ENCODE assay signal across 11 cellular contexts in the genomic region with DNA sequence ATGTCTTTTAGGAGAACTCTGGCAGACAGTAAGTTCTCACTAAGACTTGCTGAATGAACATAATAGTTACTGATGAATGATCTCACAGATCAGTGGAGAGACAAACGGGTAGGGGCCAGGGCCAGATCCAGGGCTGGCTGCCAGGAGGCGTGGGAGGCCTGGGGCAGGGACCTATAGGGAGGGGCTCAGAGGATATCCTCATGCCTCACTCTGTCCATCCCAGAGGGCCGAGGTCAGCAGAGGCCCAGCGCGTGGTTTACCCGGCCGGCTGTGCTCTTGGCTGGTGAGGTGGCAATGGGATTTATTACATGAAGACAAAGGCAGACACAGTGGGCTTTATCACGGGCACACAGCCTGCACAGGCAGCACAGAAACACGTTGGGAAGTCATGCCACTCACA.
DNase-seq lines count a peak whose midpoint lies in the region; ATAC-seq and TF ChIP-seq lines count a peak whose summit lies in the region.
"Had no signal": no experiment of that assay in that cellular context is flagged by ENCODE, and none has a peak within 500 bp of the region (broad histone marks: within the 10 kb centered on the region; RNA-seq: fewer than 3 reads in every experiment).

No MANE protein-coding gene starts in this region.

- no peak overlapping the region for H2BK120ac ChIP-seq in IMR-90 (ENCODE audit: low read depth, low read length)

- no peak overlapping the region for H3K14ac ChIP-seq in IMR-90 (replicated peaks; ENCODE audit: low read depth, low read length)

- DNase-seq in IMR-90 = peak; percentile 35
- DNase-seq in astrocyte of the hippocampus (ENCODE audit: low read depth, low spot score) = peak; percentile 48
- peak; percentile 67 to 83 (median 81) for DNase-seq in right cardiac atrium
- DNase-seq in stimulated activated CD4-positive, alpha-beta T cell treated with anti-CD3 and anti-CD28 coated beads, Interleukin-1b, Interleukin-23, amount 100 ng/mL, for 48 hours = no peak
- no peak for DNase-seq in brain microvascular endothelial cell
- DNase-seq in activated CD4-positive, CD25-positive, alpha-beta regulatory T cell (lab: John Stamatoyannopoulos, UW) = no peak
- DNase-seq: activated T-cell treated with anti-CD3 and anti-CD28 coated beads, Interleukin-2, amount 50 U/mL, for 4 hours; NCI-H1436; SIG-M5 had no signal

- no peak overlapping the region for H4K8ac ChIP-seq in IMR-90 (ENCODE audit: low read depth in 2 of 2, low read length in 2 of 2)

- no peak overlapping the region for H3K4me2 ChIP-seq in IMR-90 (ENCODE audit: low read depth, low read length)

- no peak overlapping the region for H3K4me3 Mint-ChIP-seq in stimulated activated memory B cell treated with anti-CD40 and anti-IgM and Interleukin-4, amounts not matched to agents 10 μg/mL and 1 μg/mL and 100 μg/mL, for 72 hours
- H3K4me3 Mint-ChIP-seq: activated T-cell treated with anti-CD3 and anti-CD28 coated beads, Interleukin-2, amount 50 U/mL, for 4 hours had no signal

- H3K36me3 Mint-ChIP-seq in stimulated activated memory B cell treated with anti-CD40 and anti-IgM and Interleukin-4, amounts not matched to agents 10 μg/mL and 1 μg/mL and 100 μg/mL, for 72 hours = peaks cover 17% of the 10 kb centered on the region

- no peak for TF ChIP-seq RAD21 in IMR-90 (IDR thresholded peaks at IDR 0.05; ENCODE audit: low read length)

- in situ Hi-C loops in IMR-90 (cut with MboI; ENCODE audit: low sequenced_read_pairs) (no loop called here), brain microvascular endothelial cell (cut with HindIII; ENCODE audit: low pct_ligation_motif_present, low sequenced_read_pairs) (no loop called here)

- H3K4me1 Mint-ChIP-seq in stimulated activated memory B cell treated with anti-CD40 and anti-IgM and Interleukin-4, amounts not matched to agents 10 μg/mL and 1 μg/mL and 100 μg/mL, for 72 hours = peaks cover 70% of the 10 kb centered on the region

- peaks cover 6% of the 10 kb centered on the region; the same call in 1 of the 2 replicates for H3K4me1 ChIP-seq in IMR-90 (ENCODE audit: control insufficient read depth, insufficient read depth, low read length)
- peaks cover 66% of the 10 kb centered on the region for H3K4me1 ChIP-seq in right cardiac atrium (ENCODE audit: control insufficient read depth, insufficient read depth, low read length)

- H4K91ac ChIP-seq in IMR-90 (ENCODE audit: insufficient read depth, low read depth, low read length) = no peak overlapping the region

- H2BK15ac ChIP-seq in IMR-90 (ENCODE audit: low read depth, low read length) = no peak overlapping the region

- dilution Hi-C loops in IMR-90 (cut with HindIII; ENCODE audit: low sequenced_read_pairs, unreplicated experiment) = no loop called here

- H2AK9ac ChIP-seq in IMR-90 (replicated peaks; ENCODE audit: low read depth, low read length, poor library complexity) = peak overlapping the region; percentile 76

- ATAC-seq in IMR-90 (ENCODE audit: low read depth) = peak; percentile 51
- ATAC-seq in right cardiac atrium = peak; percentile 10 to 22
- no peak for ATAC-seq in stimulated activated memory B cell treated with anti-CD40 and anti-IgM and Interleukin-4, amounts not matched to agents 10 μg/mL and 1 μg/mL and 100 μg/mL, for 72 hours
- ATAC-seq in HG02884 (IDR thresholded peaks at IDR 0.05; ENCODE audit: unreplicated experiment) = no peak
- ATAC-seq: activated T-cell treated with anti-CD3 and anti-CD28 coated beads, Interleukin-2, amount 50 U/mL, for 4 hours had no signal

- no peak overlapping the region for H3K4ac ChIP-seq in IMR-90 (ENCODE audit: low read depth, low read length)

- H3K36me3 ChIP-seq in IMR-90 (ENCODE audit: control insufficient read depth, insufficient read depth, low read length) (no peaks in the 10 kb centered on the region), brain microvascular endothelial cell (replicated peaks) (no peaks in the 10 kb centered on the region)

- H2AK5ac ChIP-seq in IMR-90 (ENCODE audit: low read depth, low read length) = no peak overlapping the region

- H2BK20ac ChIP-seq in IMR-90 (ENCODE audit: low read depth, low read length) = no peak overlapping the region

- H3K27me3 ChIP-seq in IMR-90 (ENCODE audit: control insufficient read depth, insufficient read depth, low read length) = no peaks in the 10 kb centered on the region
- H3K27me3 ChIP-seq in right cardiac atrium (ENCODE audit: control insufficient read depth, insufficient read depth) = no peaks in the 10 kb centered on the region
- H3K27me3 ChIP-seq in brain microvascular endothelial cell (replicated peaks) = no peaks in the 10 kb centered on the region

- CTCF ChIA-PET in IMR-90 (lab: Yijun Ruan, JAX) = no interaction called here

- no peak overlapping the region for H2BK5ac ChIP-seq in IMR-90 (ENCODE audit: low read depth, low read length, poor library complexity, severe bottlenecking)

- H2AFZ ChIP-seq in IMR-90 (replicated peaks; ENCODE audit: low read length, poor library complexity) = peak overlapping the region; percentile 2

- POLR2A ChIA-PET in IMR-90 (lab: Charles Lee; ENCODE audit: unreplicated experiment) = no interaction called here

- TF ChIP-seq CTCF in IMR-90 (conservative IDR thresholded peaks at IDR 0.05; ENCODE audit: low read depth, low read length) (no peak), brain microvascular endothelial cell (IDR thresholded peaks at IDR 0.05; ENCODE audit: low read depth, low read length, missing control alignments) (no peak)

- H3K4me3 ChIP-seq in IMR-90 (ENCODE audit: insufficient read depth, low read depth, low read length) = no peak overlapping the region
- no peak overlapping the region for H3K4me3 ChIP-seq in right cardiac atrium (ENCODE audit: low read length)
- H3K4me3 ChIP-seq in brain microvascular endothelial cell (ENCODE audit: low read depth, low read length) = no peak overlapping the region

- H3K56ac ChIP-seq in IMR-90 (ENCODE audit: extremely low read depth, insufficient read depth, low read length) = no peak overlapping the region

- intact Hi-C loops in IMR-90 (cut with micrococcal nuclease) (no loop called here), right cardiac atrium (cut with DNase I) (no loop called here)

- no peak for TF ChIP-seq POLR2A in IMR-90 (IDR thresholded peaks at IDR 0.05; ENCODE audit: low read depth, low read length)

- BruUV-seq in IMR-90 (replicated peaks; lab: Mats Ljungman, UMichigan) = no TSS peak

- no peak overlapping the region for H4K5ac ChIP-seq in IMR-90 (ENCODE audit: low read depth, low read length)

- H3K18ac ChIP-seq in IMR-90 (ENCODE audit: low read depth, low read length) = no peak overlapping the region

- no peaks in the 10 kb centered on the region for H3K79me1 ChIP-seq in IMR-90 (ENCODE audit: low read depth in 1 of 2, low read length in 2 of 2)

- H4K20me1 ChIP-seq in IMR-90 (ENCODE audit: insufficient read depth, low read length) = no peaks in the 10 kb centered on the region; the same call in 1 of the 2 replicates

- H3K9me3 Mint-ChIP-seq in stimulated activated memory B cell treated with anti-CD40 and anti-IgM and Interleukin-4, amounts not matched to agents 10 μg/mL and 1 μg/mL and 100 μg/mL, for 72 hours = no peaks in the 10 kb centered on the region
- H3K9me3 Mint-ChIP-seq: activated T-cell treated with anti-CD3 and anti-CD28 coated beads, Interleukin-2, amount 50 U/mL, for 4 hours had no signal

- peaks cover 4% of the 10 kb centered on the region; the same call in 1 of the 2 replicates for H3K9me1 ChIP-seq in IMR-90 (ENCODE audit: insufficient read depth, low read length)

- no CpG with 5 or more reads among the region's 9 CpGs for WGBS in IMR-90 (ENCODE audit: extremely low coverage in 2 of 2, insufficient read length in 1 of 2), 2 experiments
- 33% methylated on average over 9 of the region's 9 CpGs for WGBS in right cardiac atrium

- H3K9me3 ChIP-seq in IMR-90 (ENCODE audit: control insufficient read depth, insufficient read depth, low read length) (no peaks in the 10 kb centered on the region), right cardiac atrium (ENCODE audit: control insufficient read depth, low read length) (no peaks in the 10 kb centered on the region)

- H3K27me3 Mint-ChIP-seq in stimulated activated memory B cell treated with anti-CD40 and anti-IgM and Interleukin-4, amounts not matched to agents 10 μg/mL and 1 μg/mL and 100 μg/mL, for 72 hours = no peaks in the 10 kb centered on the region

- H3K27ac ChIP-seq in IMR-90 (ENCODE audit: insufficient read depth, low read length) = no peak overlapping the region
- H3K27ac ChIP-seq in right cardiac atrium (ENCODE audit: low read length) = peak overlapping the region; percentile 66
- no peak overlapping the region for H3K27ac ChIP-seq in brain microvascular endothelial cell

- no peak overlapping the region for H3K23ac ChIP-seq in IMR-90 (ENCODE audit: low read depth, low read length)

- H3K9ac ChIP-seq in IMR-90 (ENCODE audit: low read depth, low read length) = no peak overlapping the region

- H3K27ac Mint-ChIP-seq in stimulated activated memory B cell treated with anti-CD40 and anti-IgM and Interleukin-4, amounts not matched to agents 10 μg/mL and 1 μg/mL and 100 μg/mL, for 72 hours = peak overlapping the region; percentile 90

TF ChIP-seq in IMR-90, 13 proteins besides CTCF, POLR2A, EP300 and RAD21:
- TF ChIP-seq MAZ (IDR thresholded peaks at IDR 0.05; ENCODE audit: borderline replicate concordance, low read depth, low read length) (0 out of 2 replicates have a peak, but pooled peaks have one; percentile 24), FOS (IDR thresholded peaks at IDR 0.05; ENCODE audit: low read depth, low read length) (no peak)

Comparison
In these comparisons a context has a peak if more than half of its experiments do, and no peak if none do; other contexts are left out.
1. ATAC-seq: peak in IMR-90 (single experiment) and right cardiac atrium (2 of 2); none in stimulated activated memory B cell treated with anti-CD40 and anti-IgM and Interleukin-4, amounts not matched to agents 10 μg/mL and 1 μg/mL and 100 μg/mL, for 72 hours (single experiment) and HG02884 (single experiment).
2. DNase-seq: peak in IMR-90 (single experiment), astrocyte of the hippocampus (single experiment) and right cardiac atrium (3 of 3); none in stimulated activated CD4-positive, alpha-beta T cell treated with anti-CD3 and anti-CD28 coated beads, Interleukin-1b, Interleukin-23, amount 100 ng/mL, for 48 hours (single experiment), brain microvascular endothelial cell (single experiment) and activated CD4-positive, CD25-positive, alpha-beta regulatory T cell (0 of 4).